ENCODE assay signal across 8 cellular contexts in genomic region chr6:89984926-89985743, GRCh38.
DNase-seq lines count a peak whose midpoint lies in the region; ATAC-seq and TF ChIP-seq lines count a peak whose summit lies in the region.

No MANE protein-coding gene starts in this region.

- TF ChIP-seq CTCF in BJ (IDR thresholded peaks at IDR 0.05; ENCODE audit: insufficient read depth, low read depth, low read length) (no peak), epithelial cell of esophagus (IDR thresholded peaks at IDR 0.05; ENCODE audit: insufficient read depth, low read depth, low read length, missing control alignments) (no peak), thyroid gland (IDR thresholded peaks at IDR 0.05) (no peak)

- H3K9me3 ChIP-seq in naive thymus-derived CD4-positive, alpha-beta T cell (ENCODE audit: control insufficient read depth in 2 of 3, low read length in 3 of 3), result no peaks in the 10 kb centered on the region
- no peaks in the 10 kb centered on the region for H3K9me3 ChIP-seq in thyroid gland

- intact Hi-C loops in naive thymus-derived CD4-positive, alpha-beta T cell (cut with micrococcal nuclease), result no loop called here
- intact Hi-C loops in thyroid gland (cut with DNase I), result loop anchor here (10.0 kb wide), 1 partner anchor 310 kb away; the partner anchor contains the start of gene BACH2

- H3K9me3 Mint-ChIP-seq in naive thymus-derived CD4-positive, alpha-beta T cell, result peaks cover 0 to 5% (median 0%) of the 10 kb centered on the region in 11 donors

- H3K4me1 Mint-ChIP-seq in naive thymus-derived CD4-positive, alpha-beta T cell, result peaks cover 46 to 90% (median 80%) of the 10 kb centered on the region in 7 donors

- no peak for TF ChIP-seq POLR2A in thyroid gland (IDR thresholded peaks at IDR 0.05)

- H3K4me3 ChIP-seq in BJ (ENCODE audit: low read depth, low read length) (no peak overlapping the region), epithelial cell of esophagus (ENCODE audit: low read length) (no peak overlapping the region), thyroid gland (replicated peaks in 1 of 3) (no peak overlapping the region)
- H3K4me3 ChIP-seq in naive thymus-derived CD4-positive, alpha-beta T cell (ENCODE audit: low read length), result no peak overlapping the region

- H3K36me3 ChIP-seq in BJ (ENCODE audit: control insufficient read depth, insufficient read depth, low read length), result no peaks in the 10 kb centered on the region
- peaks cover 0 to 22% (median 0%) of the 10 kb centered on the region in 3 experiments for H3K36me3 ChIP-seq in naive thymus-derived CD4-positive, alpha-beta T cell (ENCODE audit: control insufficient read depth in 2 of 3, insufficient read depth in 3 of 3, low read length in 3 of 3)
- no peaks in the 10 kb centered on the region for H3K36me3 ChIP-seq in thyroid gland

- POLR2A ChIA-PET in BJ (lab: Charles Lee), result no interaction called here
- POLR2A ChIA-PET in naive thymus-derived CD4-positive, alpha-beta T cell (lab: Charles Lee), result no interaction called here

- CTCF ChIA-PET in BJ (lab: Yijun Ruan, JAX), result interaction anchor here (0.8 to 1.3 kb wide), 2 partner anchors 42 to 408 kb away, joined by 3 to 5 read pairs; no protein-coding TSS in a partner anchor
- CTCF ChIA-PET in naive thymus-derived CD4-positive, alpha-beta T cell (lab: Charles Lee), result interaction anchor here (0.5 kb wide), 1 partner anchor 54 kb away, joined by 3 read pairs; no protein-coding TSS in a partner anchor

- H3K4me1 ChIP-seq in naive thymus-derived CD4-positive, alpha-beta T cell (ENCODE audit: control insufficient read depth in 2 of 2, insufficient read depth in 2 of 2, low read length in 2 of 2), result peaks cover 0 to 24% of the 10 kb centered on the region in 2 donors
- peaks cover 9 to 14% of the 10 kb centered on the region in 2 donors for H3K4me1 ChIP-seq in thyroid gland

- WGBS in thyroid gland, 2 donors, result 75 to 77% methylated on average over 12 of the region's 12 CpGs

- no peaks in the 10 kb centered on the region for H3K27me3 Mint-ChIP-seq in naive thymus-derived CD4-positive, alpha-beta T cell

- DNase-seq in BJ (ENCODE audit: low read depth), result peak; percentile 25
- DNase-seq in NCI-H446 treated with DMSO at 0.1 percent for 48 hours (lab: John Stamatoyannopoulos, UW), result peak; percentile 41
- peak; percentile 54 for DNase-seq in epithelial cell of esophagus (ENCODE audit: low read depth)
- DNase-seq in naive thymus-derived CD4-positive, alpha-beta T cell, result no peak
- DNase-seq in thyroid gland, result no peak

- no peak overlapping the region for H3K27ac ChIP-seq in naive thymus-derived CD4-positive, alpha-beta T cell (ENCODE audit: low read depth, low read length)
- H3K27ac ChIP-seq in thyroid gland, result no peak overlapping the region

- H3K27ac Mint-ChIP-seq in naive thymus-derived CD4-positive, alpha-beta T cell, result peak overlapping the region; percentile 20 to 95 (median 77)

- H3K36me3 Mint-ChIP-seq in naive thymus-derived CD4-positive, alpha-beta T cell, result peaks cover 0 to 36% (median 18%) of the 10 kb centered on the region in 5 donors

- H3K27me3 ChIP-seq in BJ (ENCODE audit: control insufficient read depth, insufficient read depth, low read length), result peaks cover 1% of the 10 kb centered on the region; the same call in 1 of the 2 replicates
- H3K27me3 ChIP-seq in naive thymus-derived CD4-positive, alpha-beta T cell (ENCODE audit: control insufficient read depth in 2 of 2, insufficient read depth in 2 of 2, low read length in 2 of 2), result no peaks in the 10 kb centered on the region
- no peaks in the 10 kb centered on the region for H3K27me3 ChIP-seq in thyroid gland

- peak; percentile 20 for ATAC-seq in naive thymus-derived CD4-positive, alpha-beta T cell
- ATAC-seq in HG02571 (IDR thresholded peaks at IDR 0.05; ENCODE audit: unreplicated experiment) (no peak), HG03457 (IDR thresholded peaks at IDR 0.05; ENCODE audit: unreplicated experiment) (no peak), HG02798 (IDR thresholded peaks at IDR 0.05; ENCODE audit: poor library complexity, unreplicated experiment) (no peak)

- H3K4me3 Mint-ChIP-seq in naive thymus-derived CD4-positive, alpha-beta T cell, result peak overlapping the region in 1 of 10 donors; percentile 29

Comparison
In these comparisons a context has a peak if more than half of its experiments do, and no peak if none do; other contexts are left out.
1. DNase-seq: peak in BJ (single experiment), NCI-H446 treated with DMSO at 0.1 percent for 48 hours (single experiment) and epithelial cell of esophagus (single experiment); none in naive thymus-derived CD4-positive, alpha-beta T cell (0 of 9) and thyroid gland (0 of 2).